In genomic region chr17:78144146-78144719, GRCh38 we compare ENCODE assay signal across 8 cellular contexts. TPM values are rescaled to one million over a fixed set of nuclear protein-coding genes. Genes with fewer than 3 reads are reported as not detected.
DNase-seq lines count a peak whose midpoint lies in the region; ATAC-seq, FAIRE-seq and TF ChIP-seq lines count a peak whose summit lies in the region.

No MANE protein-coding gene starts in this region.

- H3K36me3 ChIP-seq in HEK293 (ENCODE audit: control insufficient read depth in 2 of 2, insufficient read depth in 1 of 2, low read length in 2 of 2) (no peaks in the 10 kb centered on the region), WERI-Rb-1 (no peaks in the 10 kb centered on the region), left ventricle myocardium inferior (no peaks in the 10 kb centered on the region), small intestine (ENCODE audit: control insufficient read depth in 2 of 2, insufficient read depth in 2 of 2, low read length in 2 of 2) (peaks cover 0 to 2% of the 10 kb centered on the region in 2 donors)

- DNase-seq in AG08396 (ENCODE audit: low spot score) (peak; percentile 74), WERI-Rb-1 (no peak), left ventricle myocardium inferior (peak; percentile 92), small intestine (peak; percentile 85), foreskin melanocyte (no peak), GOT3 (lab: John Stamatoyannopoulos, UW) (no peak)

- FAIRE-seq in small intestine (lab: Jason Lieb, UNC): no peak

- no peak for ATAC-seq in GM18502 (IDR thresholded peaks at IDR 0.05; ENCODE audit: poor library complexity, unreplicated experiment)

- H3K27me3 ChIP-seq in WERI-Rb-1 (ENCODE audit: insufficient read depth, low read depth, severe bottlenecking) (no peaks in the 10 kb centered on the region), left ventricle myocardium inferior (ENCODE audit: low read depth) (no peaks in the 10 kb centered on the region), small intestine (ENCODE audit: control insufficient read depth in 2 of 2, insufficient read depth in 2 of 2, low read length in 2 of 2) (no peaks in the 10 kb centered on the region)

- H3K4me3 ChIP-seq in HEK293 (ENCODE audit: low read depth, low read length) (no peak overlapping the region), WERI-Rb-1 (ENCODE audit: low read depth, low read length) (no peak overlapping the region), left ventricle myocardium inferior (peak overlapping the region; percentile 26), small intestine (ENCODE audit: low read depth in 1 of 2, low read length in 2 of 2) (no peak overlapping the region)

- TF ChIP-seq CTCF in HEK293 (tag by site-specific recombination; IDR thresholded peaks at IDR 0.05) (0 out of 2 replicates have a peak, but pooled peaks have one; percentile 19), WERI-Rb-1 (IDR thresholded peaks at IDR 0.05; ENCODE audit: low read depth, low read length) (no peak), left ventricle myocardium inferior (IDR thresholded peaks at IDR 0.05; ENCODE audit: borderline replicate concordance) (no peak)

- intact Hi-C loops in left ventricle myocardium inferior (cut with micrococcal nuclease): no loop called here

- POLR2A ChIA-PET in HEK293 (lab: Yijun Ruan, JAX): interaction anchor here (1.1 to 2.3 kb wide), 5 partner anchors 25 to 43 kb away, joined by 4 to 12 read pairs (median 6); partner anchors contain the start of genes AFMID and TK1

- H3K4me1 ChIP-seq in HEK293 (ENCODE audit: control insufficient read depth, insufficient read depth, low read length): peaks cover 4% of the 10 kb centered on the region
- H3K4me1 ChIP-seq in left ventricle myocardium inferior: peaks cover 42% of the 10 kb centered on the region
- H3K4me1 ChIP-seq in small intestine (ENCODE audit: control insufficient read depth in 2 of 2, insufficient read depth in 1 of 2, low read depth in 1 of 2, low read length in 1 of 2): peaks cover 3 to 12% of the 10 kb centered on the region in 2 donors

- CTCF ChIA-PET in HEK293 (lab: Yijun Ruan, JAX): interaction anchor here (0.6 to 1.6 kb wide), 12 partner anchors 11 to 218 kb away, joined by 3 to 8 read pairs (median 4); partner anchors contain the start of gene TK1

- H3K9me3 ChIP-seq in HEK293 (ENCODE audit: control insufficient read depth, insufficient read depth, low read depth, low read length): no peaks in the 10 kb centered on the region
- no peaks in the 10 kb centered on the region for H3K9me3 ChIP-seq in WERI-Rb-1 (ENCODE audit: severe bottlenecking)
- no peaks in the 10 kb centered on the region for H3K9me3 ChIP-seq in left ventricle myocardium inferior (replicated peaks)
- H3K9me3 ChIP-seq in small intestine (ENCODE audit: control insufficient read depth, low read depth): no peaks in the 10 kb centered on the region

- H3K27ac ChIP-seq in HEK293 (ENCODE audit: extremely low read depth, low read depth, low read length) (no peak overlapping the region; the same call in 1 of the 2 replicates), WERI-Rb-1 (0 out of 2 replicates have a peak overlapping the region, but pooled peaks have one; percentile 3), left ventricle myocardium inferior (replicated peaks) (peak overlapping the region; percentile 90), small intestine (ENCODE audit: low read depth in 1 of 2, low read length in 1 of 2) (peak overlapping the region; percentile 32 to 73)

- 27 to 34% (median 30%) methylated on average over 11 of the region's 11 CpGs for WGBS in small intestine, 3 donors

TF ChIP-seq in HEK293, 187 proteins besides CTCF, POLR2A, EP300 and RAD21 (continues in another document):
- TF ChIP-seq ZNF302 (tag by site-specific recombination; IDR thresholded peaks at IDR 0.05; ENCODE audit: low read depth) (no peak), ZNF133 (tag by site-specific recombination; IDR thresholded peaks at IDR 0.05) (no peak), ZNF747 (tag by site-specific recombination; IDR thresholded peaks at IDR 0.05) (no peak), ZBTB48 (tag by site-specific recombination; IDR thresholded peaks at IDR 0.05) (peak; percentile 57), SCRT1 (tag by site-specific recombination; IDR thresholded peaks at IDR 0.05; ENCODE audit: borderline replicate concordance) (no peak), GLIS1 (tag by site-specific recombination; IDR thresholded peaks at IDR 0.05) (peak; percentile 41; the same call in 1 of the 2 replicates), REST (tag by site-specific recombination; IDR thresholded peaks at IDR 0.05) (peak; percentile 40; the same call in 1 of the 2 replicates), ZNF214 (tag by site-specific recombination; IDR thresholded peaks at IDR 0.05; ENCODE audit: borderline replicate concordance) (no peak), IKZF3 (tag by site-specific recombination; IDR thresholded peaks at IDR 0.05) (peak; percentile 43; the same call in 1 of the 2 replicates), ZNF24 (tag by site-specific recombination; IDR thresholded peaks at IDR 0.05) (no peak), PATZ1 (tag by site-specific recombination; IDR thresholded peaks at IDR 0.05) (peak; percentile 25; the same call in 1 of the 2 replicates), ZNF391 (tag by site-specific recombination; IDR thresholded peaks at IDR 0.05; ENCODE audit: borderline replicate concordance, low read depth) (no peak), PRDM4 (tag by site-specific recombination; IDR thresholded peaks at IDR 0.05) (peak; percentile 92), OVOL3 (tag by site-specific recombination; IDR thresholded peaks at IDR 0.05) (no peak), ZNF664 (tag by site-specific recombination; IDR thresholded peaks at IDR 0.05) (no peak)

RNA-seq across cellular contexts. Expression of gene C17orf99, which starts 2.0 kb away (rescaled TPM):
- total RNA-seq in left ventricle myocardium inferior: not detected
- polyA plus RNA-seq in small intestine: under 1 TPM in 1 of 3 donors, not detected in 2; 0.19 TPM

RNA-seq across cellular contexts. Expression of gene TMC8, which starts 13.7 kb away (rescaled TPM):
- 1.3 TPM for total RNA-seq in left ventricle myocardium inferior
- 1 to 10 TPM; 1.3 to 5.7 (median 4.1) TPM for polyA plus RNA-seq in small intestine

RNA-seq across cellular contexts. Expression of gene TMC6, which starts 15.7 kb away (rescaled TPM):
- total RNA-seq in left ventricle myocardium inferior: 39.5 TPM
- polyA plus RNA-seq in small intestine: 10 to 100 TPM; 29.7 to 51.1 (median 50.0) TPM

RNA-seq across cellular contexts. Expression of gene SYNGR2, which starts 24.1 kb away (rescaled TPM):
- total RNA-seq in left ventricle myocardium inferior: 86.9 TPM
- 100 to 1,000 TPM in 1 of 3 donors, 10 to 100 TPM in 2; 46.5 to 187 (median 73.0) TPM for polyA plus RNA-seq in small intestine

RNA-seq across cellular contexts. Expression of gene TK1, which starts 42.6 kb away (rescaled TPM):
- total RNA-seq in left ventricle myocardium inferior: 1.8 TPM
- polyA plus RNA-seq in small intestine: 10 to 100 TPM in 2 of 3 donors, 1 to 10 TPM in 1; 6.9 to 60.6 (median 11.6) TPM

Comparison
In these comparisons a context has a peak if more than half of its experiments do, and no peak if none do; other contexts are left out.
1. DNase-seq: peak in AG08396 (single experiment), left ventricle myocardium inferior (single experiment) and small intestine (single experiment); none in WERI-Rb-1 (single experiment), foreskin melanocyte (single experiment) and GOT3 (single experiment).